ENCODE assay signal across 20 cellular contexts in genomic region chr18:41842886-41843285, GRCh38.
DNase-seq lines count a peak whose midpoint lies in the region; ATAC-seq, FAIRE-seq and TF ChIP-seq lines count a peak whose summit lies in the region.
"Had no signal": no experiment of that assay in that cellular context is flagged by ENCODE, and none has a peak within 500 bp of the region (broad histone marks: within the 10 kb centered on the region; RNA-seq: fewer than 3 reads in every experiment).

No MANE protein-coding gene starts in this region.

- H3K79me2 ChIP-seq in keratinocyte (ENCODE audit: control insufficient read depth, insufficient read depth, low read length), result no peaks in the 10 kb centered on the region

- H3K9me1 ChIP-seq in keratinocyte (ENCODE audit: control insufficient read depth, extremely low read depth, insufficient read depth, low read length), result no peaks in the 10 kb centered on the region

- peaks cover 7% of the 10 kb centered on the region for H3K27me3 Mint-ChIP-seq in nephron progenitor cell (ENCODE audit: low read depth, poor library complexity)

- no peaks in the 10 kb centered on the region for H3K36me3 Mint-ChIP-seq in nephron progenitor cell (ENCODE audit: low read depth)

- H3K9ac ChIP-seq in keratinocyte (ENCODE audit: control insufficient read depth, extremely low read depth, insufficient read depth, low read length), result no peak overlapping the region
- H3K9ac ChIP-seq: SK-N-SH had no signal

- no peak overlapping the region for H3K27ac Mint-ChIP-seq in nephron progenitor cell

- H3K36me3 ChIP-seq in RWPE2 (ENCODE audit: low read depth), result no peaks in the 10 kb centered on the region
- H3K36me3 ChIP-seq in keratinocyte (ENCODE audit: control insufficient read depth in 2 of 2, extremely low read depth in 1 of 2, insufficient read depth in 2 of 2, low read length in 2 of 2), result no peaks in the 10 kb centered on the region
- H3K36me3 ChIP-seq: HAP-1, MG63 had no signal

- H3K9me3 ChIP-seq in RWPE2 (ENCODE audit: severe bottlenecking) (no peaks in the 10 kb centered on the region), keratinocyte (ENCODE audit: control insufficient read depth, low read depth, low read length) (no peaks in the 10 kb centered on the region)
- H3K9me3 ChIP-seq: HAP-1, MG63, SK-N-SH had no signal

- dilution Hi-C loops in keratinocyte (cut with MboI; ENCODE audit: extremely low pct_ligation_motif_present, low sequenced_read_pairs), result no loop called here

- FAIRE-seq in keratinocyte (lab: Jason Lieb, UNC), result peak; percentile 53
- FAIRE-seq: K562 had no signal

- H3K27me3 ChIP-seq in RWPE2 (ENCODE audit: insufficient read depth, poor library complexity, severe bottlenecking) (no peaks in the 10 kb centered on the region), keratinocyte (ENCODE audit: control insufficient read depth, extremely low read depth, insufficient read depth, low read length) (no peaks in the 10 kb centered on the region)
- H3K27me3 ChIP-seq: MG63 had no signal

- no peak overlapping the region for H3K4me2 ChIP-seq in keratinocyte (ENCODE audit: control insufficient read depth, extremely low read depth, insufficient read depth, low read depth, low read length)
- H3K4me2 ChIP-seq: SK-N-SH had no signal

- H3K4me1 ChIP-seq in RWPE2 (ENCODE audit: insufficient read depth, poor library complexity, severe bottlenecking) (peaks cover 8% of the 10 kb centered on the region), keratinocyte (ENCODE audit: control insufficient read depth, extremely low read depth, insufficient read depth, low read length) (peaks cover 7% of the 10 kb centered on the region)
- H3K4me1 ChIP-seq: HAP-1 had no signal

- no peaks in the 10 kb centered on the region for H3K9me3 Mint-ChIP-seq in nephron progenitor cell

- H4K20me1 ChIP-seq in keratinocyte (ENCODE audit: control insufficient read depth, extremely low read depth, insufficient read depth, low read length), result no peaks in the 10 kb centered on the region

- no peak overlapping the region for H3K4me3 Mint-ChIP-seq in nephron progenitor cell

- no peaks in the 10 kb centered on the region for H3K4me1 Mint-ChIP-seq in nephron progenitor cell

- DNase-seq in ELR (ENCODE audit: low read depth), result peak; percentile 27
- no peak for DNase-seq in RWPE2 (ENCODE audit: low spot score)
- DNase-seq in epithelial cell of prostate (ENCODE audit: low read depth, low spot score), result peak; percentile 10
- no peak for DNase-seq in keratinocyte (ENCODE audit: low read depth, low spot score)
- no peak for DNase-seq in stimulated activated CD4-positive, alpha-beta T cell treated with anti-CD3 and anti-CD28 coated beads, Interleukin-4, amount 100 ng/mL, for 4 hours
- no peak for DNase-seq in nephron progenitor cell
- DNase-seq: Calu3, DMS79, GF-D8, MG63, NCI-H187 treated with DMSO at 0.1 percent for 48 hours, NCI-H446 treated with DMSO at 0.1 percent for 48 hours, NCI-H774, Right ventricle myocardium superior, SK-N-SH had no signal

- H3K4me3 ChIP-seq in RWPE2 (ENCODE audit: severe bottlenecking) (no peak overlapping the region), keratinocyte (ENCODE audit: control insufficient read depth in 2 of 3, extremely low read depth in 1 of 3, insufficient read depth in 2 of 3, low read depth in 1 of 3, low read length in 3 of 3) (no peak overlapping the region)
- H3K4me3 ChIP-seq: HAP-1, K562, MG63 had no signal

- no peak for TF ChIP-seq CTCF in RWPE2 (IDR thresholded peaks at IDR 0.05; ENCODE audit: poor library complexity, severe bottlenecking)
- no peak for TF ChIP-seq CTCF in keratinocyte (optimal IDR thresholded peaks at IDR 0.05 in 1 of 3, IDR thresholded peaks at IDR 0.05 in 1 of 3, conservative IDR thresholded peaks at IDR 0.05 in 1 of 3; ENCODE audit: extremely low read depth in 1 of 3, insufficient read depth in 2 of 3, low read length in 3 of 3)
- no peak for TF ChIP-seq CTCF in nephron progenitor cell (IDR thresholded peaks at IDR 0.05)

- ATAC-seq in RWPE2 (ENCODE audit: low read depth) (peak; percentile 62; the same call in 1 of the 3 replicates), GM18870 (IDR thresholded peaks at IDR 0.05; ENCODE audit: unreplicated experiment) (no peak), HG03342 (IDR thresholded peaks at IDR 0.05; ENCODE audit: unreplicated experiment) (no peak)
- ATAC-seq: K562 had no signal

- no peak overlapping the region for H2AFZ ChIP-seq in keratinocyte (ENCODE audit: control insufficient read depth, low read length)

- H3K27ac ChIP-seq in RWPE2 (ENCODE audit: poor library complexity, severe bottlenecking) (no peak overlapping the region), epithelial cell of prostate (no peak overlapping the region), keratinocyte (ENCODE audit: control insufficient read depth, insufficient read depth, low read length) (no peak overlapping the region)
- H3K27ac ChIP-seq: HL-60 had no signal

Comparison
In these comparisons a context has a peak if more than half of its experiments do, and no peak if none do; other contexts are left out.
1. DNase-seq: peak in ELR (single experiment) and epithelial cell of prostate (single experiment); none in RWPE2 (single experiment), keratinocyte (single experiment), stimulated activated CD4-positive, alpha-beta T cell treated with anti-CD3 and anti-CD28 coated beads, Interleukin-4, amount 100 ng/mL, for 4 hours (0 of 2) and nephron progenitor cell (single experiment).